8 cellular contexts compared by ENCODE assay signal in genomic region chr6:142945446-142946180, GRCh38. TPM values are rescaled to one million over a fixed set of nuclear protein-coding genes. Genes with fewer than 3 reads are reported as not detected.
DNase-seq lines count a peak whose midpoint lies in the region; ATAC-seq and TF ChIP-seq lines count a peak whose summit lies in the region.

No MANE protein-coding gene starts in this region.

- intact Hi-C loops in mucosa of descending colon (cut with DNase I, micrococcal nuclease), result no loop called here

- H3K4me1 ChIP-seq in endodermal cell (ENCODE audit: control insufficient read depth, insufficient read depth, low read length) (no peaks in the 10 kb centered on the region), mucosa of descending colon (ENCODE audit: low read depth) (peaks cover 6% of the 10 kb centered on the region)

- no peaks in the 10 kb centered on the region for H3K36me3 Mint-ChIP-seq in activated CD8-positive, alpha-beta memory T cell treated with anti-CD3 and anti-CD28 coated beads, Interleukin-2, amount 10 ng/mL, durations not matched to agents 7 days and 5 days
- H3K36me3 Mint-ChIP-seq in endodermal cell (ENCODE audit: low read depth), result no peaks in the 10 kb centered on the region

- peaks cover 39% of the 10 kb centered on the region for H3K4me1 Mint-ChIP-seq in activated CD8-positive, alpha-beta memory T cell treated with anti-CD3 and anti-CD28 coated beads, Interleukin-2, amount 10 ng/mL, durations not matched to agents 7 days and 5 days
- H3K4me1 Mint-ChIP-seq in endodermal cell, result peaks cover 21% of the 10 kb centered on the region

- peak overlapping the region; percentile 84 for H3K4me3 Mint-ChIP-seq in activated CD8-positive, alpha-beta memory T cell treated with anti-CD3 and anti-CD28 coated beads, Interleukin-2, amount 10 ng/mL, durations not matched to agents 7 days and 5 days
- peak overlapping the region; percentile 84 for H3K4me3 Mint-ChIP-seq in endodermal cell

- H3K27ac Mint-ChIP-seq in activated CD8-positive, alpha-beta memory T cell treated with anti-CD3 and anti-CD28 coated beads, Interleukin-2, amount 10 ng/mL, durations not matched to agents 7 days and 5 days, result peak overlapping the region; percentile 96
- H3K27ac Mint-ChIP-seq in endodermal cell, result peak overlapping the region; percentile 91

- peaks cover 57% of the 10 kb centered on the region for H3K27me3 ChIP-seq in endodermal cell (ENCODE audit: control insufficient read depth, insufficient read depth, low read length, poor library complexity, severe bottlenecking)

- DNase-seq in COLO668 (lab: John Stamatoyannopoulos, UW; ENCODE audit: unreplicated experiment), result peak; percentile 75
- peak; percentile 42 for DNase-seq in NCI-H1105 treated with DMSO at 0.1 percent for 48 hours (lab: John Stamatoyannopoulos, UW)
- DNase-seq in activated CD8-positive, alpha-beta memory T cell treated with anti-CD3 and anti-CD28 coated beads, Interleukin-2, amount 10 ng/mL, durations not matched to agents 7 days and 5 days, result peak; percentile 73
- DNase-seq in endodermal cell, result peak; percentile 84
- peak; percentile 73 to 81 (median 80) for DNase-seq in mucosa of descending colon
- peak; percentile 26 for DNase-seq in stimulated activated CD8-positive, alpha-beta memory T cell treated with anti-CD3 and anti-CD28 coated beads, Interleukin-7, amount 100 ng/mL, for 1 hour (ENCODE audit: low read depth in 2 of 2)
- DNase-seq in KG1 (lab: John Stamatoyannopoulos, UW), result no peak

- H3K4me3 ChIP-seq in endodermal cell (ENCODE audit: low read length), result peak overlapping the region; percentile 84
- H3K4me3 ChIP-seq in mucosa of descending colon, result peak overlapping the region; percentile 76

- H3K27me3 Mint-ChIP-seq in activated CD8-positive, alpha-beta memory T cell treated with anti-CD3 and anti-CD28 coated beads, Interleukin-2, amount 10 ng/mL, durations not matched to agents 7 days and 5 days, result no peaks in the 10 kb centered on the region
- H3K27me3 Mint-ChIP-seq in endodermal cell (ENCODE audit: insufficient read depth), result peaks cover 41% of the 10 kb centered on the region

- H3K36me3 ChIP-seq in endodermal cell (ENCODE audit: control insufficient read depth, insufficient read depth, low read length) (no peaks in the 10 kb centered on the region), mucosa of descending colon (ENCODE audit: low read depth) (no peaks in the 10 kb centered on the region)

- TF ChIP-seq CTCF in endodermal cell (conservative IDR thresholded peaks at IDR 0.05) (no peak), mucosa of descending colon (IDR thresholded peaks at IDR 0.05) (no peak)

- peak overlapping the region; percentile 88 for H3K27ac ChIP-seq in endodermal cell (ENCODE audit: low read depth, low read length)

- peak; percentile 17 for ATAC-seq in GM21528 (IDR thresholded peaks at IDR 0.05; ENCODE audit: low FRiP score, unreplicated experiment)
- ATAC-seq in activated CD8-positive, alpha-beta memory T cell treated with anti-CD3 and anti-CD28 coated beads, Interleukin-2, amount 10 ng/mL, durations not matched to agents 7 days and 5 days, result peak; percentile 9
- ATAC-seq in mucosa of descending colon, result peak; percentile 27

- CTCF ChIA-PET in activated CD8-positive, alpha-beta memory T cell treated with anti-CD3 and anti-CD28 coated beads, Interleukin-2, amount 10 ng/mL, durations not matched to agents 7 days and 5 days (lab: Charles Lee), result interaction anchor here (0.6 to 2.3 kb wide), 5 partner anchors 10 to 126 kb away, joined by 3 to 10 read pairs (median 4); no protein-coding TSS in a partner anchor

- 0% methylated on average over 17 to 75 of the region's 75 CpGs for WGBS in endodermal cell (ENCODE audit: insufficient coverage in 1 of 2, insufficient read length in 1 of 2), 2 experiments

- H3K9ac ChIP-seq in endodermal cell (ENCODE audit: extremely low read depth, low read length, poor library complexity, severe bottlenecking), result peak overlapping the region; percentile 60

- H3K9me3 ChIP-seq in endodermal cell (ENCODE audit: control insufficient read depth, low read length) (no peaks in the 10 kb centered on the region), mucosa of descending colon (no peaks in the 10 kb centered on the region)

- H3K9me3 Mint-ChIP-seq in activated CD8-positive, alpha-beta memory T cell treated with anti-CD3 and anti-CD28 coated beads, Interleukin-2, amount 10 ng/mL, durations not matched to agents 7 days and 5 days (ENCODE audit: low read depth), result no peaks in the 10 kb centered on the region
- H3K9me3 Mint-ChIP-seq in endodermal cell, result no peaks in the 10 kb centered on the region

RNA-seq across cellular contexts. Expression of gene HIVEP2, which starts 0.6 kb away (rescaled TPM):
- 10 to 100 TPM; 24.1 to 28.8 TPM for total RNA-seq in activated CD8-positive, alpha-beta memory T cell treated with anti-CD3 and anti-CD28 coated beads, Interleukin-2, amount 10 ng/mL, durations not matched to agents 7 days and 5 days
- total RNA-seq in endodermal cell, result 1 to 10 TPM; 1.7 to 2.4 TPM
- 4.1 TPM for polyA plus RNA-seq in endodermal cell (2013, experiment 1 of 2)
- 6.1 TPM for polyA plus RNA-seq in endodermal cell (2013, experiment 2 of 2)
- 10 to 100 TPM in 2 of 3 donors, 1 to 10 TPM in 1; 7.8 to 17.7 (median 11.3) TPM for total RNA-seq in mucosa of descending colon
